12 cellular contexts compared by ENCODE assay signal in genomic region chr15:68608206-68608843, GRCh38. TPM values are rescaled to one million over a fixed set of nuclear protein-coding genes. Genes with fewer than 3 reads are reported as not detected.
DNase-seq lines count a peak whose midpoint lies in the region; ATAC-seq and TF ChIP-seq lines count a peak whose summit lies in the region.
"Had no signal": no experiment of that assay in that cellular context is flagged by ENCODE, and none has a peak within 500 bp of the region (broad histone marks: within the 10 kb centered on the region; RNA-seq: fewer than 3 reads in every experiment).

No MANE protein-coding gene starts in this region.

- H3K36me3 Mint-ChIP-seq in effector memory CD8-positive, alpha-beta T cell (ENCODE audit: insufficient read depth), result no peaks in the 10 kb centered on the region

- no peak for ATAC-seq in thoracic aorta (ENCODE audit: insufficient number of reproducible peaks, low FRiP score, low read depth)
- ATAC-seq in effector memory CD8-positive, alpha-beta T cell (replicated peaks), result no peak

- no peak for TF ChIP-seq CTCF in fibroblast of villous mesenchyme (IDR thresholded peaks at IDR 0.05; ENCODE audit: insufficient read depth, low read depth, low read length)
- TF ChIP-seq CTCF in thoracic aorta (IDR thresholded peaks at IDR 0.05), result no peak

- H3K4me3 Mint-ChIP-seq in effector memory CD8-positive, alpha-beta T cell, result no peak overlapping the region
- H3K4me3 Mint-ChIP-seq: mesothelial cell of epicardium had no signal

- H3K27me3 Mint-ChIP-seq in effector memory CD8-positive, alpha-beta T cell, result peaks cover 31 to 71% of the 10 kb centered on the region in 2 donors

- H3K36me3 ChIP-seq in thoracic aorta, result no peaks in the 10 kb centered on the region

- H3K4me3 ChIP-seq in fibroblast of villous mesenchyme (ENCODE audit: low read depth, low read length) (no peak overlapping the region), thoracic aorta (no peak overlapping the region)

- no peaks in the 10 kb centered on the region for H3K9me3 ChIP-seq in thoracic aorta

- peak overlapping the region; percentile 49 to 85 for H3K27ac ChIP-seq in thoracic aorta

- DNase-seq in amygdala (lab: John Stamatoyannopoulos, UW), result peak in 43 of 56 donors; percentile 22 to 77 (median 50)
- DNase-seq in fibroblast of villous mesenchyme (ENCODE audit: low read depth), result peak; percentile 77
- DNase-seq in mucosa of gallbladder (ENCODE audit: low spot score), result peak; percentile 53
- DNase-seq in thoracic aorta (ENCODE audit: low spot score), result peak; percentile 61
- no peak for DNase-seq in effector memory CD8-positive, alpha-beta T cell
- no peak for DNase-seq in mesenteric fat pad (ENCODE audit: low spot score)
- no peak for DNase-seq in NCI-H2196 treated with DMSO at 0.1 percent for 48 hours (lab: John Stamatoyannopoulos, UW; ENCODE audit: unreplicated experiment)
- no peak for DNase-seq in UCSD-AML1 (lab: John Stamatoyannopoulos, UW; ENCODE audit: unreplicated experiment)
- DNase-seq: HCEC 1CT, NCI-H2227 treated with DMSO at 0.1 percent for 48 hours, SW 1271 had no signal

- no peak overlapping the region for H3K27ac Mint-ChIP-seq in effector memory CD8-positive, alpha-beta T cell
- H3K27ac Mint-ChIP-seq: mesothelial cell of epicardium had no signal

- no peaks in the 10 kb centered on the region for H3K9me3 Mint-ChIP-seq in effector memory CD8-positive, alpha-beta T cell
- H3K9me3 Mint-ChIP-seq: mesothelial cell of epicardium had no signal

- no peaks in the 10 kb centered on the region for H3K4me1 Mint-ChIP-seq in effector memory CD8-positive, alpha-beta T cell (ENCODE audit: low read depth in 2 of 2)

- peaks cover 15 to 35% of the 10 kb centered on the region in 2 donors for H3K4me1 ChIP-seq in thoracic aorta (ENCODE audit: control insufficient read depth in 1 of 2, low read depth in 2 of 2)

- no peaks in the 10 kb centered on the region for H3K27me3 ChIP-seq in thoracic aorta (replicated peaks; ENCODE audit: insufficient read depth)

RNA-seq across cellular contexts. Expression of gene CORO2B, which starts 29.5 kb away (rescaled TPM):
- total RNA-seq in fibroblast of villous mesenchyme (8.7 and 9.5 TPM in 2 replicates), mucosa of gallbladder (2.9 TPM), thoracic aorta (1 to 10 TPM; 4.3 to 8.5 TPM), mesenteric fat pad (4.9 TPM)

Comparison
In these comparisons a context has a peak if more than half of its experiments do, and no peak if none do; other contexts are left out.
1. DNase-seq: peak in amygdala (43 of 56), fibroblast of villous mesenchyme (single experiment), mucosa of gallbladder (single experiment) and thoracic aorta (single experiment); none in effector memory CD8-positive, alpha-beta T cell (0 of 3), mesenteric fat pad (single experiment), NCI-H2196 treated with DMSO at 0.1 percent for 48 hours (single experiment) and UCSD-AML1 (single experiment).